15 cellular contexts compared by ENCODE assay signal in genomic region chr9:135126480-135127187, GRCh38. TPM values are rescaled to one million over a fixed set of nuclear protein-coding genes. Genes with fewer than 3 reads are reported as not detected.
A peak's percentile ranks its signal among the peaks of the same experiment; 100 is the strongest.
DNase-seq lines count a peak whose midpoint lies in the region; ATAC-seq, FAIRE-seq and TF ChIP-seq lines count a peak whose summit lies in the region.
"Had no signal": no experiment of that assay in that cellular context is flagged by ENCODE, and none has a peak within 500 bp of the region (broad histone marks: within the 10 kb centered on the region; RNA-seq: fewer than 3 reads in every experiment).

No MANE protein-coding gene starts in this region.

- no peaks in the 10 kb centered on the region for H3F3A ChIP-seq in PC-3 (ENCODE audit: low read length, unreplicated experiment)

- TF ChIP-seq CTCF in PC-3 (conservative IDR thresholded peaks at IDR 0.05; ENCODE audit: low read depth, low read length) (no peak), fibroblast of mammary gland (conservative IDR thresholded peaks at IDR 0.05; ENCODE audit: control insufficient read depth, insufficient read depth, low read depth, low read length) (no peak), D721Med (IDR thresholded peaks at IDR 0.05; ENCODE audit: insufficient read depth, missing control alignments) (no peak)

- H3K9me3 ChIP-seq in PC-3 (ENCODE audit: low read length), result no peaks in the 10 kb centered on the region

- H3K9ac ChIP-seq in PC-3 (ENCODE audit: low read length), result no peak overlapping the region

- BruUV-seq in PC-3 (replicated peaks; lab: Mats Ljungman, UMichigan), result no TSS peak

- no peaks in the 10 kb centered on the region for H3K9me2 ChIP-seq in PC-3 (replicated peaks; ENCODE audit: low read length)

- DNase-seq in H54 (ENCODE audit: insufficient read length, low spot score) (peak; percentile 96), PC-3 (peak; percentile 10), fibroblast of mammary gland (ENCODE audit: low read depth) (peak; percentile 8), HUDEP-2 (lab: John Stamatoyannopoulos, UW; ENCODE audit: unreplicated experiment in 76 of 76) (no peak), D721Med (ENCODE audit: insufficient read length, low spot score) (no peak)
- DNase-seq: activated CD4-positive, CD25-positive, alpha-beta regulatory T cell treated with anti-CD3 and anti-CD28 coated beads, Interleukin-2, amount 50 U/mL, for 72 hours; activated T-cell treated with anti-CD3 and anti-CD28 coated beads, Interleukin-2, amount 50 U/mL, for 1 hour; DMS79; hippocampal formation; midbrain; NCI-H524 had no signal

- intact Hi-C loops in PC-3 (cut with micrococcal nuclease), result no loop called here

- no peak overlapping the region for H3K4me3 ChIP-seq in PC-3 (ENCODE audit: low read length)
- H3K4me3 ChIP-seq in fibroblast of mammary gland (ENCODE audit: control insufficient read depth, low read depth, low read length), result no peak overlapping the region
- no peak overlapping the region for H3K4me3 ChIP-seq in skin epidermis
- H3K4me3 ChIP-seq: SK-N-MC had no signal

- no peaks in the 10 kb centered on the region for H3K27me3 ChIP-seq in PC-3 (ENCODE audit: low read length)

- no peaks in the 10 kb centered on the region for H3K36me3 ChIP-seq in PC-3 (ENCODE audit: low read depth, low read length)

- TF ChIP-seq POLR2A in H54 (IDR thresholded peaks at IDR 0.05; ENCODE audit: low read depth, low read length), result no peak

- POLR2A ChIA-PET in PC-3 (lab: Charles Lee; ENCODE audit: unreplicated experiment), result no interaction called here

- no peaks in the 10 kb centered on the region for H4K20me1 ChIP-seq in PC-3 (ENCODE audit: low read length)

- H2AFZ ChIP-seq in PC-3 (ENCODE audit: low read length), result no peak overlapping the region

- FAIRE-seq in H54 (lab: Jason Lieb, UNC), result peak; percentile 75
- FAIRE-seq in D721Med (lab: Jason Lieb, UNC), result no peak
- FAIRE-seq: endometrium had no signal

- no peaks in the 10 kb centered on the region for H3K4me1 ChIP-seq in PC-3 (ENCODE audit: insufficient read depth, low read length)

- H3K27ac ChIP-seq in PC-3 (ENCODE audit: low read length), result no peak overlapping the region
- peak overlapping the region in 16 of 21 experiments; percentile 28 to 88 (median 74) for H3K27ac ChIP-seq in skin epidermis
- H3K27ac ChIP-seq: SK-N-MC had no signal

- ATAC-seq in PC-3 (no peak), GM21717 (IDR thresholded peaks at IDR 0.05; ENCODE audit: unreplicated experiment) (no peak)

- no peak overlapping the region for H3K4me2 ChIP-seq in PC-3 (ENCODE audit: low read length)

- H3K79me2 ChIP-seq in PC-3 (ENCODE audit: low read length), result no peaks in the 10 kb centered on the region

- CTCF ChIA-PET in PC-3 (lab: Charles Lee), result no interaction called here

RNA-seq across cellular contexts. Expression of gene OLFM1, which starts 39.2 kb away (rescaled TPM):
- total RNA-seq in PC-3 (2014; rRNA removed), result 0.44 TPM in 1 of 2 replicates, not detected in the other

Comparison
In these comparisons a context has a peak if more than half of its experiments do, and no peak if none do; other contexts are left out.
1. DNase-seq: peak in H54 (single experiment), PC-3 (single experiment) and fibroblast of mammary gland (single experiment); none in HUDEP-2 (0 of 76) and D721Med (single experiment).